7 cellular contexts compared by ENCODE assay signal in genomic region chr21:42653492-42654061, GRCh38.
DNase-seq lines count a peak whose midpoint lies in the region; ATAC-seq and FAIRE-seq lines count a peak whose summit lies in the region.

Gene PDE9A, plus strand, starts transcription at chr21:42653621. Its CDS starts 194 bp downstream, at chr21:42653815.

- DNase-seq in ecto neural progenitor cell (ENCODE audit: low spot score) = peak; percentile 84
- DNase-seq in urothelium cell line (ENCODE audit: low spot score) = peak; percentile 56
- DNase-seq in cortex of kidney (lab: John Stamatoyannopoulos, UW) = no peak

- H3K9me3 Mint-ChIP-seq in T-helper 1 cell treated with Interleukin-12 subunit alpha and Interleukin-12 subunit beta and Interleukin-4 antibody, amounts not matched to agents 30 μg/mL and 1 μg/mL, for 36 hours = no peaks in the 10 kb centered on the region

- peak within 1 kb of the TSS; percentile 82 for H3K4me3 Mint-ChIP-seq in T-helper 1 cell treated with Interleukin-12 subunit alpha and Interleukin-12 subunit beta and Interleukin-4 antibody, amounts not matched to agents 30 μg/mL and 1 μg/mL, for 36 hours

- H3K9ac ChIP-seq in HUES48 (ENCODE audit: low read depth, low read length) (no peak within 1 kb of the TSS), mucosa of stomach (ENCODE audit: low read length) (peak within 1 kb of the TSS; percentile 34)

- H3K9me3 ChIP-seq in HUES48 (ENCODE audit: control insufficient read depth, insufficient read depth, low read length) (no peaks in the 10 kb centered on the region), mucosa of stomach (ENCODE audit: control insufficient read depth, low read length) (no peaks in the 10 kb centered on the region)

- no peaks in the 10 kb centered on the region for H3K27me3 ChIP-seq in HUES48 (ENCODE audit: control insufficient read depth, insufficient read depth, low read length)
- H3K27me3 ChIP-seq in mucosa of stomach (ENCODE audit: control insufficient read depth, insufficient read depth, low read length) = peaks cover 61% of the 10 kb centered on the region

- no peak for ATAC-seq in HG03139 (IDR thresholded peaks at IDR 0.05; ENCODE audit: unreplicated experiment)

- H3K4me1 Mint-ChIP-seq in T-helper 1 cell treated with Interleukin-12 subunit alpha and Interleukin-12 subunit beta and Interleukin-4 antibody, amounts not matched to agents 30 μg/mL and 1 μg/mL, for 36 hours (ENCODE audit: low read depth) = peaks cover 12% of the 10 kb centered on the region

- FAIRE-seq in urothelium cell line (lab: Jason Lieb, UNC) = no peak

- peak within 1 kb of the TSS; percentile 84 for H3K4me3 ChIP-seq in HUES48 (ENCODE audit: low read depth, low read length)
- H3K4me3 ChIP-seq in mucosa of stomach (ENCODE audit: low read length) = peak within 1 kb of the TSS; percentile 25

- H3K4me1 ChIP-seq in HUES48 (ENCODE audit: control insufficient read depth, insufficient read depth, low read length) (peaks cover 33% of the 10 kb centered on the region), mucosa of stomach (ENCODE audit: control insufficient read depth, insufficient read depth, low read length) (peaks cover 9% of the 10 kb centered on the region)

- no peaks in the 10 kb centered on the region for H3K36me3 ChIP-seq in HUES48 (ENCODE audit: control insufficient read depth, insufficient read depth, low read length)
- H3K36me3 ChIP-seq in mucosa of stomach (ENCODE audit: control insufficient read depth, insufficient read depth, low read length) = no peaks in the 10 kb centered on the region

- H3K27me3 Mint-ChIP-seq in T-helper 1 cell treated with Interleukin-12 subunit alpha and Interleukin-12 subunit beta and Interleukin-4 antibody, amounts not matched to agents 30 μg/mL and 1 μg/mL, for 36 hours (ENCODE audit: low read depth) = peaks cover 48% of the 10 kb centered on the region

- H3K27ac Mint-ChIP-seq in T-helper 1 cell treated with Interleukin-12 subunit alpha and Interleukin-12 subunit beta and Interleukin-4 antibody, amounts not matched to agents 30 μg/mL and 1 μg/mL, for 36 hours = no peak within 1 kb of the TSS

- H3K27ac ChIP-seq in HUES48 (ENCODE audit: low read depth, low read length) = peak within 1 kb of the TSS; percentile 63

- H3K36me3 Mint-ChIP-seq in T-helper 1 cell treated with Interleukin-12 subunit alpha and Interleukin-12 subunit beta and Interleukin-4 antibody, amounts not matched to agents 30 μg/mL and 1 μg/mL, for 36 hours (ENCODE audit: low read depth) = no peaks in the 10 kb centered on the region
